In genomic region chr17:82416771-82417170, GRCh38 we compare ENCODE assay signal across 2 cellular contexts.
TF ChIP-seq lines count a peak whose summit lies in the region.

No MANE protein-coding gene starts in this region.

TF ChIP-seq in SK-N-SH, 30 proteins besides CTCF, POLR2A, EP300 and RAD21:
- TF ChIP-seq TCF12 (IDR thresholded peaks at IDR 0.05), result no peak
- TF ChIP-seq EZH2phosphoT487 (IDR thresholded peaks at IDR 0.05; ENCODE audit: borderline replicate concordance, low read depth), result no peak
- no peak for TF ChIP-seq NFIC (IDR thresholded peaks at IDR 0.05; ENCODE audit: borderline replicate concordance)
- TF ChIP-seq, protein P1, sequence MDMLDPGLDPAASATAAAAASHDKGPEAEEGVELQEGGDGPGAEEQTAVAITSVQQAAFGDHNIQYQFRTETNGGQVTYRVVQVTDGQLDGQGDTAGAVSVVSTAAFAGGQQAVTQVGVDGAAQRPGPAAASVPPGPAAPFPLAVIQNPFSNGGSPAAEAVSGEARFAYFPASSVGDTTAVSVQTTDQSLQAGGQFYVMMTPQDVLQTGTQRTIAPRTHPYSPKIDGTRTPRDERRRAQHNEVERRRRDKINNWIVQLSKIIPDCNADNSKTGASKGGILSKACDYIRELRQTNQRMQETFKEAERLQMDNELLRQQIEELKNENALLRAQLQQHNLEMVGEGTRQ (IDR thresholded peaks at IDR 0.05; ENCODE audit: borderline replicate concordance, low read depth, low read length), result no peak
- TF ChIP-seq, protein P2, sequence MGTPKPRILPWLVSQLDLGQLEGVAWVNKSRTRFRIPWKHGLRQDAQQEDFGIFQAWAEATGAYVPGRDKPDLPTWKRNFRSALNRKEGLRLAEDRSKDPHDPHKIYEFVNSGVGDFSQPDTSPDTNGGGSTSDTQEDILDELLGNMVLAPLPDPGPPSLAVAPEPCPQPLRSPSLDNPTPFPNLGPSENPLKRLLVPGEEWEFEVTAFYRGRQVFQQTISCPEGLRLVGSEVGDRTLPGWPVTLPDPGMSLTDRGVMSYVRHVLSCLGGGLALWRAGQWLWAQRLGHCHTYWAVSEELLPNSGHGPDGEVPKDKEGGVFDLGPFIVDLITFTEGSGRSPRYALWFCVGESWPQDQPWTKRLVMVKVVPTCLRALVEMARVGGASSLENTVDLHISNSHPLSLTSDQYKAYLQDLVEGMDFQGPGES (IDR thresholded peaks at IDR 0.05; ENCODE audit: low read depth, low read length), result no peak
- TF ChIP-seq POLR2AphosphoS5 (IDR thresholded peaks at IDR 0.05; ENCODE audit: low read depth, low read length), result no peak
- no peak for TF ChIP-seq YY1 (IDR thresholded peaks at IDR 0.05; ENCODE audit: low read depth)
- TF ChIP-seq CHD2 (IDR thresholded peaks at IDR 0.05; ENCODE audit: low read length, partially characterized antibody), result no peak
- TF ChIP-seq RFX5 (IDR thresholded peaks at IDR 0.05; ENCODE audit: low read length), result no peak
- TF ChIP-seq RXRA (IDR thresholded peaks at IDR 0.05; ENCODE audit: borderline replicate concordance, low read depth), result no peak
- TF ChIP-seq GABPA (IDR thresholded peaks at IDR 0.05; ENCODE audit: low read depth), result no peak
- no peak for TF ChIP-seq TEAD4 (IDR thresholded peaks at IDR 0.05; ENCODE audit: borderline replicate concordance, insufficient read depth)
- TF ChIP-seq ZBTB33 (IDR thresholded peaks at IDR 0.05; ENCODE audit: borderline replicate concordance, low read depth), result no peak
- TF ChIP-seq FOXJ3 (CRISPR knock-in tag; IDR thresholded peaks at IDR 0.05), result no peak
- no peak for TF ChIP-seq FOSL2 (IDR thresholded peaks at IDR 0.05; ENCODE audit: borderline replicate concordance, low read depth)
- no peak for TF ChIP-seq SMC3 (IDR thresholded peaks at IDR 0.05; ENCODE audit: low read depth, low read length)
- TF ChIP-seq MXI1 (IDR thresholded peaks at IDR 0.05; ENCODE audit: low read depth, low read length), result no peak

TF ChIP-seq in SK-N-SH treated with all-trans-retinoic acid at 6 μM for 48 hours, 23 proteins besides CTCF, POLR2A, EP300 and RAD21:
- TF ChIP-seq GLIS3 (CRISPR knock-in tag; IDR thresholded peaks at IDR 0.05) (no peak), TOX (CRISPR knock-in tag; IDR thresholded peaks at IDR 0.05; ENCODE audit: borderline replicate concordance) (no peak), ZNF70 (CRISPR knock-in tag; IDR thresholded peaks at IDR 0.05) (no peak), ZNF8 (CRISPR knock-in tag; IDR thresholded peaks at IDR 0.05) (no peak)
